In the genomic region with DNA sequence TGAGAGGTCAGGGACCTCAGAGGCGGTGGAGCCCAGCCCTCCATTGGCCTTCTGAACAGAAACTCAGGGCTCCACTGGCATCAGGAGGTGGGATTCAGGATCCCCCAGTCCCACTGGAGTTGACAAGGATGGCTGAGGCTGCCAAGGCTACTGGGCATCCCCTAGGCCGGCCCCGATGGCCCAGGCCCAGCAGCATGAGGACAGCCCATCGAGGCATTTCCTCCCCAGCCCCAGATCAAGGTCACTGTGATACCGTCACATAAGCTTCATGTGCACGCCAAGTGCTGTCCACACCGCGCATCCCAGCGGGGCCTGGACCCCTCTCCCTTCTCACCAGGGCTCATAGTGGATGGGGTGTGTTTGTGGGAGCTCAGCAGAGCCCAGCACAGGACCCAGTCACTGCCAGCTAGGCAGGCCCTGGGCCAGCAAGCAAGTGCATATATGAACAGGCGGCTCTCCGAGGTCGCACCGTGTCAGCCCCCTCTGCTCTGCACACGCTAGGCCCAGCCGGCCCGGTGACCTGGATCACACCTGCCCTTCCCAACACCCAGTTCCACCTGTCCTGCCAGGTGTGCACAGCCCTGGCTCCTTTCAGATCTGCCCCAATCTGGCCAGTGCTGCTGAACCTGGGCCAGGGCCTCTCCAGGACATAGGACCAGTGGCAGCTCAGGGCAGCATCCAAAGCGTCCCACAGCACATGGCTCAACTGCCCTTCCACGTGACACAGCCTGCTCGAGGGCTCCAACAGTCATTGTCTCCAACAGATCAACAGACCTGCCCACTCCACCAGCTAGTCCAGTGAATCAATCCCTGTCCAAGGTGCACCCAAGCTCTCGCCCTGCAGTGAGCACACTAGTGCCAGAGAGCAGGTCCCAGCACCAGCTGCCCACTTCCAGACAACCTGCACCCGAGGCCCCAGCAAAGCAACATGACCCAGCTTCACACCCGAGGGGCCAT, we compare ENCODE assay signal across 1 cellular context.
TF ChIP-seq lines count a peak whose summit lies in the region.

No MANE protein-coding gene starts in this region.

TF ChIP-seq in HepG2, 621 proteins besides CTCF, POLR2A, EP300 and RAD21 (continued from another document and continues in another):
- TF ChIP-seq, protein P1, sequence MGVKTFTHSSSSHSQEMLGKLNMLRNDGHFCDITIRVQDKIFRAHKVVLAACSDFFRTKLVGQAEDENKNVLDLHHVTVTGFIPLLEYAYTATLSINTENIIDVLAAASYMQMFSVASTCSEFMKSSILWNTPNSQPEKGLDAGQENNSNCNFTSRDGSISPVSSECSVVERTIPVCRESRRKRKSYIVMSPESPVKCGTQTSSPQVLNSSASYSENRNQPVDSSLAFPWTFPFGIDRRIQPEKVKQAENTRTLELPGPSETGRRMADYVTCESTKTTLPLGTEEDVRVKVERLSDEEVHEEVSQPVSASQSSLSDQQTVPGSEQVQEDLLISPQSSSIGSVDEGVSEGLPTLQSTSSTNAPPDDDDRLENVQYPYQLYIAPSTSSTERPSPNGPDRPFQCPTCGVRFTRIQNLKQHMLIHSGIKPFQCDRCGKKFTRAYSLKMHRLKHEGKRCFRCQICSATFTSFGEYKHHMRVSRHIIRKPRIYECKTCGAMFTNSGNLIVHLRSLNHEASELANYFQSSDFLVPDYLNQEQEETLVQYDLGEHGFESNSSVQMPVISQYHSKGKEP (CRISPR knock-in tag; IDR thresholded peaks at IDR 0.05) = no peak
- TF ChIP-seq ZNF280D (CRISPR knock-in tag; IDR thresholded peaks at IDR 0.05) = no peak
- TF ChIP-seq MAFF (IDR thresholded peaks at IDR 0.05; ENCODE audit: low read depth, low read length) = no peak
- peak; percentile 68; the same call in 1 of the 2 replicates for TF ChIP-seq ZBTB33 (CRISPR knock-in tag; IDR thresholded peaks at IDR 0.05)
- TF ChIP-seq TP53 (CRISPR knock-in tag; conservative IDR thresholded peaks at IDR 0.05) = no peak
- TF ChIP-seq MAF1 (CRISPR knock-in tag; IDR thresholded peaks at IDR 0.05; ENCODE audit: borderline replicate concordance) = no peak
- TF ChIP-seq ZNF225 (CRISPR knock-in tag; IDR thresholded peaks at IDR 0.05) = no peak
- no peak for TF ChIP-seq ZFP36L1 (CRISPR knock-in tag; IDR thresholded peaks at IDR 0.05)
- no peak for TF ChIP-seq ZSCAN30 (CRISPR knock-in tag; IDR thresholded peaks at IDR 0.05)
- no peak for TF ChIP-seq SETDB1 (CRISPR knock-in tag; IDR thresholded peaks at IDR 0.05; ENCODE audit: borderline replicate concordance)
- TF ChIP-seq, protein P2, sequence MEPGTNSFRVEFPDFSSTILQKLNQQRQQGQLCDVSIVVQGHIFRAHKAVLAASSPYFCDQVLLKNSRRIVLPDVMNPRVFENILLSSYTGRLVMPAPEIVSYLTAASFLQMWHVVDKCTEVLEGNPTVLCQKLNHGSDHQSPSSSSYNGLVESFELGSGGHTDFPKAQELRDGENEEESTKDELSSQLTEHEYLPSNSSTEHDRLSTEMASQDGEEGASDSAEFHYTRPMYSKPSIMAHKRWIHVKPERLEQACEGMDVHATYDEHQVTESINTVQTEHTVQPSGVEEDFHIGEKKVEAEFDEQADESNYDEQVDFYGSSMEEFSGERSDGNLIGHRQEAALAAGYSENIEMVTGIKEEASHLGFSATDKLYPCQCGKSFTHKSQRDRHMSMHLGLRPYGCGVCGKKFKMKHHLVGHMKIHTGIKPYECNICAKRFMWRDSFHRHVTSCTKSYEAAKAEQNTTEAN (CRISPR knock-in tag; conservative IDR thresholded peaks at IDR 0.05) = no peak
- TF ChIP-seq SALL2 (CRISPR knock-in tag; IDR thresholded peaks at IDR 0.05) = no peak
- TF ChIP-seq ZNF639 (CRISPR knock-in tag; conservative IDR thresholded peaks at IDR 0.05) = no peak
- TF ChIP-seq, protein P3, sequence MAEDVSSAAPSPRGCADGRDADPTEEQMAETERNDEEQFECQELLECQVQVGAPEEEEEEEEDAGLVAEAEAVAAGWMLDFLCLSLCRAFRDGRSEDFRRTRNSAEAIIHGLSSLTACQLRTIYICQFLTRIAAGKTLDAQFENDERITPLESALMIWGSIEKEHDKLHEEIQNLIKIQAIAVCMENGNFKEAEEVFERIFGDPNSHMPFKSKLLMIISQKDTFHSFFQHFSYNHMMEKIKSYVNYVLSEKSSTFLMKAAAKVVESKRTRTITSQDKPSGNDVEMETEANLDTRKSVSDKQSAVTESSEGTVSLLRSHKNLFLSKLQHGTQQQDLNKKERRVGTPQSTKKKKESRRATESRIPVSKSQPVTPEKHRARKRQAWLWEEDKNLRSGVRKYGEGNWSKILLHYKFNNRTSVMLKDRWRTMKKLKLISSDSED (CRISPR knock-in tag; IDR thresholded peaks at IDR 0.05) = no peak
- TF ChIP-seq ZNF646 (CRISPR knock-in tag; IDR thresholded peaks at IDR 0.05) = no peak
- no peak for TF ChIP-seq MLX (CRISPR knock-in tag; IDR thresholded peaks at IDR 0.05)
- TF ChIP-seq ZNF224 (CRISPR knock-in tag; IDR thresholded peaks at IDR 0.05) = no peak
- TF ChIP-seq MAFG (CRISPR knock-in tag; IDR thresholded peaks at IDR 0.05) = no peak
- no peak for TF ChIP-seq ZBTB20 (CRISPR knock-in tag; IDR thresholded peaks at IDR 0.05; ENCODE audit: borderline replicate concordance, low read depth)
- TF ChIP-seq ZNF296 (CRISPR knock-in tag; conservative IDR thresholded peaks at IDR 0.05) = no peak
- no peak for TF ChIP-seq CBFB (CRISPR knock-in tag; IDR thresholded peaks at IDR 0.05)
- TF ChIP-seq, protein P4, sequence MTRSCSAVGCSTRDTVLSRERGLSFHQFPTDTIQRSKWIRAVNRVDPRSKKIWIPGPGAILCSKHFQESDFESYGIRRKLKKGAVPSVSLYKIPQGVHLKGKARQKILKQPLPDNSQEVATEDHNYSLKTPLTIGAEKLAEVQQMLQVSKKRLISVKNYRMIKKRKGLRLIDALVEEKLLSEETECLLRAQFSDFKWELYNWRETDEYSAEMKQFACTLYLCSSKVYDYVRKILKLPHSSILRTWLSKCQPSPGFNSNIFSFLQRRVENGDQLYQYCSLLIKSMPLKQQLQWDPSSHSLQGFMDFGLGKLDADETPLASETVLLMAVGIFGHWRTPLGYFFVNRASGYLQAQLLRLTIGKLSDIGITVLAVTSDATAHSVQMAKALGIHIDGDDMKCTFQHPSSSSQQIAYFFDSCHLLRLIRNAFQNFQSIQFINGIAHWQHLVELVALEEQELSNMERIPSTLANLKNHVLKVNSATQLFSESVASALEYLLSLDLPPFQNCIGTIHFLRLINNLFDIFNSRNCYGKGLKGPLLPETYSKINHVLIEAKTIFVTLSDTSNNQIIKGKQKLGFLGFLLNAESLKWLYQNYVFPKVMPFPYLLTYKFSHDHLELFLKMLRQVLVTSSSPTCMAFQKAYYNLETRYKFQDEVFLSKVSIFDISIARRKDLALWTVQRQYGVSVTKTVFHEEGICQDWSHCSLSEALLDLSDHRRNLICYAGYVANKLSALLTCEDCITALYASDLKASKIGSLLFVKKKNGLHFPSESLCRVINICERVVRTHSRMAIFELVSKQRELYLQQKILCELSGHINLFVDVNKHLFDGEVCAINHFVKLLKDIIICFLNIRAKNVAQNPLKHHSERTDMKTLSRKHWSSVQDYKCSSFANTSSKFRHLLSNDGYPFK (CRISPR knock-in tag; IDR thresholded peaks at IDR 0.05; ENCODE audit: borderline replicate concordance) = 0 out of 2 replicates have a peak, but pooled peaks have one; percentile 30
- TF ChIP-seq JUN (CRISPR knock-in tag; IDR thresholded peaks at IDR 0.05) = no peak
- TF ChIP-seq ZC3H13 (CRISPR knock-in tag; IDR thresholded peaks at IDR 0.05) = no peak
